12 cellular contexts compared by ENCODE assay signal in genomic region chr17:79006001-79006400, GRCh38. TPM values are rescaled to one million over a fixed set of nuclear protein-coding genes. Genes with fewer than 3 reads are reported as not detected.
DNase-seq lines count a peak whose midpoint lies in the region; ATAC-seq and TF ChIP-seq lines count a peak whose summit lies in the region.
"Had no signal": no experiment of that assay in that cellular context is flagged by ENCODE, and none has a peak within 500 bp of the region (broad histone marks: within the 10 kb centered on the region; RNA-seq: fewer than 3 reads in every experiment).

No MANE protein-coding gene starts in this region.

- H3K36me3 Mint-ChIP-seq in central memory CD8-positive, alpha-beta T cell (ENCODE audit: insufficient read depth) = peaks cover 29% of the 10 kb centered on the region
- peaks cover 8% of the 10 kb centered on the region for H3K36me3 Mint-ChIP-seq in nephron (ENCODE audit: low read depth)
- H3K36me3 Mint-ChIP-seq in activated naive CD4-positive, alpha-beta T cell treated with anti-CD3 and anti-CD28 coated beads for 36 hours (ENCODE audit: low read depth) = peaks cover 4% of the 10 kb centered on the region
- H3K36me3 Mint-ChIP-seq: WTC11 had no signal

- CTCF ChIA-PET in activated naive CD4-positive, alpha-beta T cell treated with anti-CD3 and anti-CD28 coated beads for 36 hours (lab: Charles Lee) = interaction anchor here (0.8 kb wide), 1 partner anchor 10 kb away, joined by 5 read pairs; no protein-coding TSS in a partner anchor

- peaks cover 21 to 56% (median 38%) of the 10 kb centered on the region in 11 experiments for H3K36me3 ChIP-seq in BLaER1 treated with 17β-estradiol and CSF1 and Interleukin-3, amounts not matched to agents 10 nM and 100 nM
- H3K36me3 ChIP-seq: HAP-1 had no signal

- H3K4me3 Mint-ChIP-seq in central memory CD8-positive, alpha-beta T cell = peak overlapping the region; percentile 25
- peak overlapping the region in 2 of 3 experiments; percentile 14 to 51 for H3K4me3 Mint-ChIP-seq in nephron
- H3K4me3 Mint-ChIP-seq in activated naive CD4-positive, alpha-beta T cell treated with anti-CD3 and anti-CD28 coated beads for 36 hours = no peak overlapping the region
- H3K4me3 Mint-ChIP-seq: WTC11 had no signal

- intact Hi-C loops in activated naive CD4-positive, alpha-beta T cell treated with anti-CD3 and anti-CD28 coated beads for 36 hours (cut with micrococcal nuclease) = no loop called here

- DNase-seq in DMS53 treated with DMSO at 0.1 percent for 48 hours (lab: John Stamatoyannopoulos, UW; ENCODE audit: unreplicated experiment) (peak; percentile 23), NAMALWA (ENCODE audit: low spot score) (no peak)
- DNase-seq in central memory CD8-positive, alpha-beta T cell (ENCODE audit: low spot score in 2 of 2) = no peak
- no peak for DNase-seq in stimulated activated CD4-positive, alpha-beta T cell treated with anti-CD3 and anti-CD28 coated beads, Interleukin-4, amount 100 ng/mL, for 24 hours
- no peak for DNase-seq in activated naive CD4-positive, alpha-beta T cell treated with anti-CD3 and anti-CD28 coated beads for 36 hours
- DNase-seq: Karpas-422 had no signal

- peak overlapping the region in 1 of 11 experiments; percentile 21; a peak in 1 of 22 replicates for H3K27ac ChIP-seq in BLaER1 treated with 17β-estradiol and CSF1 and Interleukin-3, amounts not matched to agents 10 nM and 100 nM

- H3K9ac ChIP-seq in BLaER1 treated with 17β-estradiol and CSF1 and Interleukin-3, amounts not matched to agents 10 nM and 100 nM = peak overlapping the region in 9 of 11 experiments; percentile 1 to 58 (median 31); a peak in 6 of 22 replicates

- no peaks in the 10 kb centered on the region for H3K9me3 Mint-ChIP-seq in central memory CD8-positive, alpha-beta T cell
- no peaks in the 10 kb centered on the region for H3K9me3 Mint-ChIP-seq in nephron
- H3K9me3 Mint-ChIP-seq in activated naive CD4-positive, alpha-beta T cell treated with anti-CD3 and anti-CD28 coated beads for 36 hours = no peaks in the 10 kb centered on the region

- no peaks in the 10 kb centered on the region for H3K9me3 ChIP-seq in BLaER1 treated with 17β-estradiol and CSF1 and Interleukin-3, amounts not matched to agents 10 nM and 100 nM (replicated peaks in 1 of 11)
- H3K9me3 ChIP-seq: HAP-1 had no signal

- no peak for ATAC-seq in central memory CD8-positive, alpha-beta T cell (replicated peaks; ENCODE audit: extremely low read depth, poor library complexity, severe bottlenecking)
- no peak for ATAC-seq in HG03521 (IDR thresholded peaks at IDR 0.05; ENCODE audit: unreplicated experiment)
- ATAC-seq: WTC11 had no signal

- no peak overlapping the region for H3K27ac Mint-ChIP-seq in central memory CD8-positive, alpha-beta T cell (ENCODE audit: low read depth)
- no peak overlapping the region for H3K27ac Mint-ChIP-seq in nephron
- no peak overlapping the region for H3K27ac Mint-ChIP-seq in activated naive CD4-positive, alpha-beta T cell treated with anti-CD3 and anti-CD28 coated beads for 36 hours
- H3K27ac Mint-ChIP-seq: WTC11 had no signal

- peak overlapping the region; percentile 52 to 99 (median 96) for H3K4me2 ChIP-seq in BLaER1 treated with 17β-estradiol and CSF1 and Interleukin-3, amounts not matched to agents 10 nM and 100 nM

- no peak overlapping the region for H3K4me3 ChIP-seq in BLaER1 treated with 17β-estradiol and CSF1 and Interleukin-3, amounts not matched to agents 10 nM and 100 nM
- H3K4me3 ChIP-seq: HAP-1 had no signal

- no peaks in the 10 kb centered on the region for H3K27me3 ChIP-seq in BLaER1 treated with 17β-estradiol and CSF1 and Interleukin-3, amounts not matched to agents 10 nM and 100 nM
- H3K27me3 ChIP-seq: dorsolateral prefrontal cortex had no signal

- peaks cover 46 to 59% (median 49%) of the 10 kb centered on the region in 10 experiments for H3K4me1 ChIP-seq in BLaER1 treated with 17β-estradiol and CSF1 and Interleukin-3, amounts not matched to agents 10 nM and 100 nM

- no peaks in the 10 kb centered on the region for H3K27me3 Mint-ChIP-seq in central memory CD8-positive, alpha-beta T cell
- H3K27me3 Mint-ChIP-seq in nephron (ENCODE audit: low read depth) = no peaks in the 10 kb centered on the region
- no peaks in the 10 kb centered on the region for H3K27me3 Mint-ChIP-seq in activated naive CD4-positive, alpha-beta T cell treated with anti-CD3 and anti-CD28 coated beads for 36 hours (ENCODE audit: low read depth)

- H3K4me1 Mint-ChIP-seq in central memory CD8-positive, alpha-beta T cell = peaks cover 67% of the 10 kb centered on the region
- peaks cover 25% of the 10 kb centered on the region for H3K4me1 Mint-ChIP-seq in nephron
- peaks cover 41% of the 10 kb centered on the region for H3K4me1 Mint-ChIP-seq in activated naive CD4-positive, alpha-beta T cell treated with anti-CD3 and anti-CD28 coated beads for 36 hours (ENCODE audit: low read depth)

- no peak for TF ChIP-seq CTCF in nephron (IDR thresholded peaks at IDR 0.05; ENCODE audit: unreplicated experiment in 3 of 3)

- peaks cover 59 to 71% (median 68%) of the 10 kb centered on the region in 11 experiments; a peak in 21 of 22 replicates for H4K20me1 ChIP-seq in BLaER1 treated with 17β-estradiol and CSF1 and Interleukin-3, amounts not matched to agents 10 nM and 100 nM

RNA-seq across cellular contexts. Expression of gene CANT1, which starts 3.6 kb away (rescaled TPM):
- total RNA-seq in activated naive CD4-positive, alpha-beta T cell treated with anti-CD3 and anti-CD28 coated beads for 36 hours = 10 to 100 TPM; 48.7 to 51.0 TPM

RNA-seq across cellular contexts. Expression of gene C1QTNF1, which starts 18.0 kb away (rescaled TPM):
- total RNA-seq in activated naive CD4-positive, alpha-beta T cell treated with anti-CD3 and anti-CD28 coated beads for 36 hours = under 1 TPM; 0.14 to 0.32 TPM

RNA-seq across cellular contexts. Expression of gene LGALS3BP, which starts 26.3 kb away (rescaled TPM):
- total RNA-seq in activated naive CD4-positive, alpha-beta T cell treated with anti-CD3 and anti-CD28 coated beads for 36 hours = 10 to 100 TPM; 59.9 to 65.4 TPM
